ENCODE assay signal across 7 cellular contexts in the genomic region with DNA sequence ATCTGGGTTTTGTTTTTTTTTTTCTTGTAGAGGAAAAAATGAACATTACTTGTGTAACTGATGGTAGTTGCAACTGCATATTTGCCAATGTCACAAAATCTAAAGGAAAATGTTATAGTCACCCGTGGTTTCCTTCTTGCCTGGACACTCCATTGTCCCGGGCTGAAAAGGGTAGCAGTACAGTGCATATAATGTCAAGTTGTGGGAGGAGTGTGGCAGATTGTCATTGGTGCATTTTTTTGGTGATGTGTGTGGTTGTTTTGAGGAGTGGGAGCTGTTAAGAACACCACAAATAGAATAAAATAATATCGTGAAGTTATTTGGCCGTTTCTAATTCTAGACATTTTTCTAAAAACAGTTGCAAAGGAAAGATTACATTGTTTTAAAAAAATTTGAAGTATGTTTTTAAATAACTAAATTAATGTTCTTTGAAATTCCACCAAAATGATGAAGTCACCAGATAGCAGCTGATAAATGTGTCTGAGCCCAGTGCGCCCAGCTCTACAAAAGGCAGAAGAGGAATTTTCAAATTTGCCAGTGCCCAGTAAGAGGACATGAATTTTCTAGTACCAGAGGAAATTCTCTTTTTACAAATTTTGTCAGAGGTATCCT. TPM values are rescaled to one million over a fixed set of nuclear protein-coding genes. Genes with fewer than 3 reads are reported as not detected.
DNase-seq lines count a peak whose midpoint lies in the region; ATAC-seq, FAIRE-seq and TF ChIP-seq lines count a peak whose summit lies in the region.

No MANE protein-coding gene starts in this region.

- H3K9ac ChIP-seq in GM23248 (peak overlapping the region; percentile 83), neural progenitor cell (peak overlapping the region; percentile 60)

- H3K27me3 ChIP-seq in GM23248 (replicated peaks; ENCODE audit: insufficient read depth) (no peaks in the 10 kb centered on the region), neural progenitor cell (peaks cover 22% of the 10 kb centered on the region)

- 1 to 3% methylated on average over 5 of the region's 5 CpGs for WGBS in GM23248 (ENCODE audit: low coverage in 1 of 2, low lambda C conversion rate in 2 of 2, missing lambda C conversion rate in 2 of 2), 2 experiments

- H3K9me3 Mint-ChIP-seq in neural progenitor cell, result peaks cover 2% of the 10 kb centered on the region

- H3K79me2 ChIP-seq in GM23248 (ENCODE audit: insufficient read depth) (peaks cover 56% of the 10 kb centered on the region), neural progenitor cell (ENCODE audit: low read depth) (peaks cover 60% of the 10 kb centered on the region)

- no peaks in the 10 kb centered on the region for H3K36me3 ChIP-seq in GM23248 (ENCODE audit: low read depth)
- H3K36me3 ChIP-seq in neural progenitor cell, result no peaks in the 10 kb centered on the region

- peaks cover 12% of the 10 kb centered on the region for H3K36me3 Mint-ChIP-seq in neural progenitor cell

- H3K4me3 Mint-ChIP-seq in neural progenitor cell, result peak overlapping the region; percentile 98

- peak overlapping the region; percentile 92 for H3K27ac Mint-ChIP-seq in neural progenitor cell

- peak; percentile 36; the same call in 1 of the 2 replicates for TF ChIP-seq POLR2A in Raji (IDR thresholded peaks at IDR 0.05; ENCODE audit: insufficient read depth, low read depth, low read length)

- DNase-seq in GM23248 (peak; percentile 59), neural progenitor cell (ENCODE audit: low spot score) (no peak), COLO668 (lab: John Stamatoyannopoulos, UW; ENCODE audit: unreplicated experiment) (no peak)
- DNase-seq in effector CD4-positive, alpha-beta T cell, result no peak

- in situ Hi-C loops in GM23248 (cut with MboI), result no loop called here

- peak; percentile 43 for FAIRE-seq in endometrium (lab: Jason Lieb, UNC)

- H3K27me3 Mint-ChIP-seq in neural progenitor cell (ENCODE audit: insufficient read depth, low read depth), result peaks cover 10% of the 10 kb centered on the region

- peaks cover 7% of the 10 kb centered on the region; the same call in 1 of the 2 replicates for H4K20me1 ChIP-seq in GM23248 (ENCODE audit: insufficient read depth)
- H4K20me1 ChIP-seq in neural progenitor cell (ENCODE audit: low read depth), result peaks cover 55% of the 10 kb centered on the region

- no peak for TF ChIP-seq CTCF in neural progenitor cell (IDR thresholded peaks at IDR 0.05)

- H3K9me3 ChIP-seq in GM23248 (ENCODE audit: low read depth) (no peaks in the 10 kb centered on the region), neural progenitor cell (ENCODE audit: low read depth) (no peaks in the 10 kb centered on the region)

- H3K4me1 ChIP-seq in GM23248 (ENCODE audit: insufficient read depth) (peaks cover 47% of the 10 kb centered on the region), neural progenitor cell (peaks cover 34% of the 10 kb centered on the region)

- H3F3A ChIP-seq in GM23248 (ENCODE audit: insufficient read depth) (peaks cover 45% of the 10 kb centered on the region), neural progenitor cell (ENCODE audit: low read depth) (peaks cover 10% of the 10 kb centered on the region)

- H3K4me2 ChIP-seq in GM23248 (ENCODE audit: unreplicated experiment) (peak overlapping the region; percentile 88), neural progenitor cell (peak overlapping the region; percentile 92)

- no peak for ATAC-seq in HG02970 (IDR thresholded peaks at IDR 0.05; ENCODE audit: low FRiP score, unreplicated experiment)

- H3K4me1 Mint-ChIP-seq in neural progenitor cell, result peaks cover 47% of the 10 kb centered on the region

- peak overlapping the region; percentile 55 for H3K27ac ChIP-seq in GM23248
- H3K27ac ChIP-seq in neural progenitor cell, result no peak overlapping the region

- H3K9me2 ChIP-seq in GM23248 (ENCODE audit: insufficient read depth), result no peaks in the 10 kb centered on the region

- peak overlapping the region; percentile 47 for H2AFZ ChIP-seq in GM23248
- peak overlapping the region; percentile 78 for H2AFZ ChIP-seq in neural progenitor cell (replicated peaks)

- H3K4me3 ChIP-seq in GM23248 (peak overlapping the region; percentile 87), neural progenitor cell (peak overlapping the region; percentile 65)

RNA-seq across cellular contexts. Expression of a gene that starts 1.3 kb away (rescaled TPM):
- total RNA-seq in GM23248 (2014; rRNA removed; shearing (Covaris generic)), result 125 and 136 TPM in 2 replicates
- 33.0 and 35.0 TPM in 2 replicates for polyA plus RNA-seq in GM23248 (2016; fragmentation: Nextera tagmentation; extraction: Ambion mirVana)
- total RNA-seq in neural progenitor cell (ENCODE audit: low replicate concordance), result 36.0 and 40.4 TPM in 2 replicates

RNA-seq across cellular contexts. Expression of a gene that starts 33.2 kb away (rescaled TPM):
- total RNA-seq in GM23248 (2014; rRNA removed; shearing (Covaris generic)), result 2.7 and 3.1 TPM in 2 replicates
- polyA plus RNA-seq in GM23248 (2016; fragmentation: Nextera tagmentation; extraction: Ambion mirVana), result 3.5 and 4.4 TPM in 2 replicates
- 0.54 and 1.1 TPM in 2 replicates for total RNA-seq in neural progenitor cell (ENCODE audit: low replicate concordance)
